Comparison of ENCODE assay signal across 8 cellular contexts in genomic region chr15:68352401-68353062, GRCh38.
DNase-seq lines count a peak whose midpoint lies in the region; ATAC-seq, FAIRE-seq and TF ChIP-seq lines count a peak whose summit lies in the region.

No MANE protein-coding gene starts in this region.

- WGBS in right lobe of liver (ENCODE audit: insufficient coverage, low coverage, low lambda C conversion rate, missing lambda C conversion rate) = 54% methylated on average over 5 of the region's 10 CpGs

- H3K36me3 ChIP-seq in PC-3 (ENCODE audit: low read depth, low read length) = no peaks in the 10 kb centered on the region
- H3K36me3 ChIP-seq in astrocyte (ENCODE audit: insufficient read depth, low read length) = peaks cover 18% of the 10 kb centered on the region
- no peaks in the 10 kb centered on the region for H3K36me3 ChIP-seq in right lobe of liver

- peak overlapping the region; percentile 90 for H3K27ac Mint-ChIP-seq in astrocyte (ENCODE audit: unreplicated experiment)
- H3K27ac Mint-ChIP-seq in stimulated activated naive CD8-positive, alpha-beta T cell treated with anti-CD3 and anti-CD28 coated beads, Interleukin-15, amount 100 ng/mL, for 72 hours = peak overlapping the region; percentile 76 to 93

- DNase-seq in GDM1 (lab: John Stamatoyannopoulos, UW) = peak; percentile 76
- peak; percentile 97 for DNase-seq in PC-3
- peak; percentile 96 for DNase-seq in astrocyte (ENCODE audit: low read depth)
- peak in 1 of 3 donors; percentile 15 for DNase-seq in right lobe of liver
- peak; percentile 24 to 37 for DNase-seq in stimulated activated naive CD8-positive, alpha-beta T cell treated with anti-CD3 and anti-CD28 coated beads, Interleukin-15, amount 100 ng/mL, for 72 hours
- no peak for DNase-seq in NK-92 (lab: John Stamatoyannopoulos, UW; ENCODE audit: unreplicated experiment)
- no peak for DNase-seq in DMS 273 (lab: John Stamatoyannopoulos, UW; ENCODE audit: unreplicated experiment)

- ATAC-seq in PC-3 (peak; percentile 91), right lobe of liver (peak; percentile 29 to 83 (median 55)), GM21528 (IDR thresholded peaks at IDR 0.05; ENCODE audit: low FRiP score, unreplicated experiment) (no peak)
- peak; percentile 83 for ATAC-seq in stimulated activated naive CD8-positive, alpha-beta T cell treated with anti-CD3 and anti-CD28 coated beads, Interleukin-15, amount 100 ng/mL, for 72 hours

- H3K4me3 ChIP-seq in PC-3 (ENCODE audit: low read length) (no peak overlapping the region), astrocyte (ENCODE audit: insufficient read depth, low read depth, low read length) (no peak overlapping the region), right lobe of liver (no peak overlapping the region)

- TF ChIP-seq POLR2A in right lobe of liver (IDR thresholded peaks at IDR 0.05) = no peak

- H3F3A ChIP-seq in PC-3 (ENCODE audit: low read length, unreplicated experiment) = peaks cover 11% of the 10 kb centered on the region

- H3K9me2 ChIP-seq in PC-3 (replicated peaks; ENCODE audit: low read length) = no peaks in the 10 kb centered on the region

- FAIRE-seq in astrocyte (lab: Jason Lieb, UNC) = peak; percentile 73

- peak overlapping the region; percentile 2 for H3K4me3 Mint-ChIP-seq in astrocyte (ENCODE audit: unreplicated experiment)
- H3K4me3 Mint-ChIP-seq in stimulated activated naive CD8-positive, alpha-beta T cell treated with anti-CD3 and anti-CD28 coated beads, Interleukin-15, amount 100 ng/mL, for 72 hours = peak overlapping the region; percentile 12 to 37

- TF ChIP-seq CTCF in PC-3 (conservative IDR thresholded peaks at IDR 0.05; ENCODE audit: low read depth, low read length) = no peak
- TF ChIP-seq CTCF in astrocyte (IDR thresholded peaks at IDR 0.05; ENCODE audit: insufficient read depth, low read depth, low read length) = no peak
- no peak for TF ChIP-seq CTCF in right lobe of liver (IDR thresholded peaks at IDR 0.05)

- peaks cover 4% of the 10 kb centered on the region for H3K9me3 Mint-ChIP-seq in astrocyte (ENCODE audit: unreplicated experiment)
- peaks cover 5 to 12% of the 10 kb centered on the region in 2 donors for H3K9me3 Mint-ChIP-seq in stimulated activated naive CD8-positive, alpha-beta T cell treated with anti-CD3 and anti-CD28 coated beads, Interleukin-15, amount 100 ng/mL, for 72 hours

- H3K4me1 ChIP-seq in PC-3 (ENCODE audit: insufficient read depth, low read length) (peaks cover 32% of the 10 kb centered on the region), astrocyte (ENCODE audit: insufficient read depth, low read length) (peaks cover 49% of the 10 kb centered on the region), right lobe of liver (no peaks in the 10 kb centered on the region)

- H3K27ac ChIP-seq in PC-3 (ENCODE audit: low read length) (peak overlapping the region; percentile 98), astrocyte (ENCODE audit: low read depth, low read length) (peak overlapping the region; percentile 97), right lobe of liver (peak overlapping the region in 2 of 3 donors; percentile 24 to 40)

- H3K4me2 ChIP-seq in PC-3 (ENCODE audit: low read length) = peak overlapping the region; percentile 47
- H3K4me2 ChIP-seq in astrocyte (ENCODE audit: low read length) = peak overlapping the region; percentile 32

- H3K27me3 Mint-ChIP-seq in astrocyte (ENCODE audit: low read depth, unreplicated experiment) = no peaks in the 10 kb centered on the region
- no peaks in the 10 kb centered on the region for H3K27me3 Mint-ChIP-seq in stimulated activated naive CD8-positive, alpha-beta T cell treated with anti-CD3 and anti-CD28 coated beads, Interleukin-15, amount 100 ng/mL, for 72 hours

- H2AFZ ChIP-seq in PC-3 (ENCODE audit: low read length) (no peak overlapping the region), astrocyte (ENCODE audit: low read depth, low read length) (no peak overlapping the region)

- peak overlapping the region; percentile 74 for H3K9ac ChIP-seq in PC-3 (ENCODE audit: low read length)
- peak overlapping the region; percentile 59 for H3K9ac ChIP-seq in astrocyte (ENCODE audit: low read length)

- no peaks in the 10 kb centered on the region for H3K27me3 ChIP-seq in PC-3 (ENCODE audit: low read length)
- H3K27me3 ChIP-seq in astrocyte (ENCODE audit: insufficient read depth, low read length) = no peaks in the 10 kb centered on the region
- no peaks in the 10 kb centered on the region for H3K27me3 ChIP-seq in right lobe of liver

- peaks cover 42% of the 10 kb centered on the region for H3K4me1 Mint-ChIP-seq in astrocyte (ENCODE audit: low read depth, unreplicated experiment)
- H3K4me1 Mint-ChIP-seq in stimulated activated naive CD8-positive, alpha-beta T cell treated with anti-CD3 and anti-CD28 coated beads, Interleukin-15, amount 100 ng/mL, for 72 hours = peaks cover 40% of the 10 kb centered on the region

- CTCF ChIA-PET in PC-3 (lab: Charles Lee) = interaction anchor here (0.7 to 1.1 kb wide), 2 partner anchors 13 to 46 kb away, joined by 4 to 7 read pairs; no protein-coding TSS in a partner anchor

- H3K79me2 ChIP-seq in PC-3 (ENCODE audit: low read length) (no peaks in the 10 kb centered on the region), astrocyte (ENCODE audit: insufficient read depth, low read length) (no peaks in the 10 kb centered on the region)

- intact Hi-C loops in PC-3 (cut with micrococcal nuclease) = loop anchor here (2.0 kb wide), 1 partner anchor 74 kb away; no protein-coding TSS in a partner anchor
- intact Hi-C loops in right lobe of liver (cut with DNase I) = no loop called here

- no TSS peak for BruUV-seq in PC-3 (replicated peaks; lab: Mats Ljungman, UMichigan)

- POLR2A ChIA-PET in PC-3 (lab: Charles Lee; ENCODE audit: unreplicated experiment) = no interaction called here

- H3K9me3 ChIP-seq in PC-3 (ENCODE audit: low read length) (0 out of 2 replicates have a peak, but pooled peaks cover 4% of the 10 kb centered on the region), astrocyte (ENCODE audit: insufficient read depth, low read depth, low read length) (peaks cover 2% of the 10 kb centered on the region), right lobe of liver (no peaks in the 10 kb centered on the region)

- peaks cover 52% of the 10 kb centered on the region for H3K36me3 Mint-ChIP-seq in astrocyte (ENCODE audit: low read depth, unreplicated experiment)

- H4K20me1 ChIP-seq in PC-3 (ENCODE audit: low read length) (no peaks in the 10 kb centered on the region), astrocyte (ENCODE audit: insufficient read depth, low read length) (no peaks in the 10 kb centered on the region)

Comparison
In these comparisons a context has a peak if more than half of its experiments do, and no peak if none do; other contexts are left out.
1. DNase-seq: peak in GDM1 (single experiment), PC-3 (single experiment), astrocyte (single experiment) and stimulated activated naive CD8-positive, alpha-beta T cell treated with anti-CD3 and anti-CD28 coated beads, Interleukin-15, amount 100 ng/mL, for 72 hours (2 of 2); none in NK-92 (single experiment) and DMS 273 (single experiment).
2. H3K27ac ChIP-seq: peak in every context shown above with its lines; median percentile 98 in PC-3; 97 in astrocyte; 32 in right lobe of liver.